In the genomic region with DNA sequence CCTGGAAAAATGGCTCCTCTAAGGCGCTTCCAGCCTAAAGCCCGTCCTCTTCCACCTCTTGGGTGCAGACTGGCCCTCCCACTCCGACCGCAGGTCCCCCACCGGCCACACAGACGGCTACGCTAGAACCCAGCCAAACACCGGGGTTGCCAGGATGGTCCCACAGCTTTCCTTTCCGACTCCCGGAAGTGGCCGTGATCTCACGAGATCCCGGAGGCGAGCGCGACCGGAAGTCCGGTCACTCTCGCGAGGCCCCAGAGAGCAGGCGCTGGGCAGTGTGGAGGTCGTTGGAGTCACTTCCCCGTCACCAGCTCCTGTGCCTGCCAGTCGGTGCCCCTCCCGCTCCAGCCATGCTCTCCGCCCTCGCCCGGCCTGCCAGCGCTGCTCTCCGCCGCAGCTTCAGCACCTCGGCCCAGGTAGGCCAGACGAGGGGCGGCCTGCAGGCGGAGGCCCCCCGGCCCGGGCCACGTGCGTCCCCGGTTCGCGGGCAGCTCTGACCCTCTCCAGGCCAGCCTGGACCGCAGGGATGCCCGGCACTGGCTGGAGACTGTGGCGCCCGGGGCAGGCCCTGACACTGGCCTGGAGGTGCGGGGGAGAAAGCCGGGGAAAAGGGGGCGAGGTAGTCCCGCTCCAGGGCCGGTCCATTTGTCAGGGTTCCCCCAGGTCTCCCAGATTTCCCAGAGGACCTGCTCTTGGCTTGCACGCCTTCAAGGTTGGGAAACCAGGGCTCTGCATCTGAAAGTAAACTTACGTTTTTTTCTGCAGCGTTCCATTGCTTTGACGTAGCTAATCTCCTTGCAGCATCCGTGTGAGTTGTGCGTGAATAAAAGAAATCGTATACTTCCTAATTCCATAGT, we compare ENCODE assay signal across 1 cellular context.
TF ChIP-seq lines count a peak whose summit lies in the region.

A gene with protein sequence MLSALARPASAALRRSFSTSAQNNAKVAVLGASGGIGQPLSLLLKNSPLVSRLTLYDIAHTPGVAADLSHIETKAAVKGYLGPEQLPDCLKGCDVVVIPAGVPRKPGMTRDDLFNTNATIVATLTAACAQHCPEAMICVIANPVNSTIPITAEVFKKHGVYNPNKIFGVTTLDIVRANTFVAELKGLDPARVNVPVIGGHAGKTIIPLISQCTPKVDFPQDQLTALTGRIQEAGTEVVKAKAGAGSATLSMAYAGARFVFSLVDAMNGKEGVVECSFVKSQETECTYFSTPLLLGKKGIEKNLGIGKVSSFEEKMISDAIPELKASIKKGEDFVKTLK (plus strand): TSS at position 296 of the 857 bp plus-strand sequence. CDS start 55 bp downstream, at position 351.
STYXL1 (minus strand) TSS at position 190 of the 857 bp plus-strand sequence. CDS start 17,477 bp downstream, outside the sequence.

TF ChIP-seq in K562, 482 proteins besides CTCF, POLR2A, EP300 and RAD21 (continued from another document and continues in another):
- TF ChIP-seq, protein P1, sequence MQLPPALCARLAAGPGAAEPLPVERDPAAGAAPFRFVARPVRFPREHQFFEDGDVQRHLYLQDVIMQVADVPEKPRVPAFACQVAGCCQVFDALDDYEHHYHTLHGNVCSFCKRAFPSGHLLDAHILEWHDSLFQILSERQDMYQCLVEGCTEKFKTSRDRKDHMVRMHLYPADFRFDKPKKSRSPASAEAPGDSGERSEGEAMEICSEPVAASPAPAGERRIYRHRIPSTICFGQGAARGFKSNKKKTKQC (CRISPR knock-in tag; IDR thresholded peaks at IDR 0.05): peak; percentile 91; the same call in 1 of the 2 replicates
- TF ChIP-seq ETS1 (conservative IDR thresholded peaks at IDR 0.05; ENCODE audit: control insufficient read depth, low read depth, low read length) (peak; percentile 72), TSHZ1 (CRISPR knock-in tag; IDR thresholded peaks at IDR 0.05) (no peak), TCFL5 (CRISPR knock-in tag; conservative IDR thresholded peaks at IDR 0.05) (no peak), ZNF347 (CRISPR knock-in tag; IDR thresholded peaks at IDR 0.05; ENCODE audit: low read depth) (no peak), ZNF79 (CRISPR knock-in tag; IDR thresholded peaks at IDR 0.05; ENCODE audit: low read depth) (no peak), LARP7 (IDR thresholded peaks at IDR 0.05) (no peak), SLC30A9 (CRISPR knock-in tag; IDR thresholded peaks at IDR 0.05) (no peak), OTX1 (CRISPR knock-in tag; IDR thresholded peaks at IDR 0.05) (peak; percentile 20; the same call in 1 of the 2 replicates), BMI1 (IDR thresholded peaks at IDR 0.05; ENCODE audit: low read length) (no peak), ZNF77 (CRISPR knock-in tag; IDR thresholded peaks at IDR 0.05) (no peak), POLR2AphosphoS2 (IDR thresholded peaks at IDR 0.05; ENCODE audit: low read length) (no peak; the same call in 1 of the 2 replicates), ZNF24 (IDR thresholded peaks at IDR 0.05) (peak; percentile 26; the same call in 1 of the 2 replicates), ZNF695 (CRISPR knock-in tag; IDR thresholded peaks at IDR 0.05) (no peak), RFX7 (CRISPR knock-in tag; IDR thresholded peaks at IDR 0.05) (no peak), ZC3H8 (IDR thresholded peaks at IDR 0.05) (no peak), SIN3A (IDR thresholded peaks at IDR 0.05; ENCODE audit: borderline replicate concordance in 2 of 2, control insufficient read depth in 1 of 2, low read depth in 2 of 2, low read length in 2 of 2) (peak; percentile 91 to 92), YY1 (IDR thresholded peaks at IDR 0.05; ENCODE audit: borderline replicate concordance in 1 of 3, control insufficient read depth in 1 of 3, extremely low read depth in 1 of 3, insufficient read depth in 3 of 3, insufficient read length in 1 of 3, insufficient replicate concordance in 2 of 3, low read depth in 1 of 3, low read length in 2 of 3) (peak in 2 of 3 experiments; percentile 80 to 86), NCOA2 (IDR thresholded peaks at IDR 0.05; ENCODE audit: partially characterized antibody in 2 of 2) (no peak), MTA3 (IDR thresholded peaks at IDR 0.05; ENCODE audit: borderline replicate concordance) (peak; percentile 70; the same call in 1 of the 2 replicates), TSC22D4 (tag; IDR thresholded peaks at IDR 0.05) (no peak), SMAD4 (CRISPR knock-in tag; conservative IDR thresholded peaks at IDR 0.05) (peak; percentile 76), BCOR (IDR thresholded peaks at IDR 0.05) (peak; percentile 12; the same call in 1 of the 2 replicates), RNF219 (CRISPR knock-in tag; IDR thresholded peaks at IDR 0.05) (no peak), ZNF232 (CRISPR knock-in tag; IDR thresholded peaks at IDR 0.05) (peak; percentile 85), ARID2 (IDR thresholded peaks at IDR 0.05) (no peak), SMAD1 (IDR thresholded peaks at IDR 0.05; ENCODE audit: low read depth, low read length, partially characterized antibody) (peak; percentile 83), ZNF583 (CRISPR knock-in tag; IDR thresholded peaks at IDR 0.05) (peak; percentile 58; the same call in 1 of the 2 replicates), SIN3B (IDR thresholded peaks at IDR 0.05; ENCODE audit: low read depth) (peak; percentile 90), PHB (CRISPR knock-in tag; IDR thresholded peaks at IDR 0.05) (peak; percentile 77; the same call in 1 of the 2 replicates), ETV6 (IDR thresholded peaks at IDR 0.05; ENCODE audit: borderline replicate concordance in 1 of 2, low read depth in 2 of 2, low read length in 1 of 2) (peak in 1 of 2 experiments; percentile 45; a peak in 1 of 4 replicates), ETV6 (CRISPR knock-in tag; IDR thresholded peaks at IDR 0.05; ENCODE audit: borderline replicate concordance) (0 out of 2 replicates have a peak, but pooled peaks have one; percentile 44), ZNF444 (CRISPR knock-in tag; IDR thresholded peaks at IDR 0.05) (no peak), ETS2 (tag; IDR thresholded peaks at IDR 0.05; ENCODE audit: borderline replicate concordance, poor library complexity, severe bottlenecking) (no peak), MECOM (CRISPR knock-in tag; IDR thresholded peaks at IDR 0.05) (no peak), RBM22 (IDR thresholded peaks at IDR 0.05; ENCODE audit: low read depth, low read length, poor library complexity, severe bottlenecking) (no peak)
- TF ChIP-seq, protein P2, sequence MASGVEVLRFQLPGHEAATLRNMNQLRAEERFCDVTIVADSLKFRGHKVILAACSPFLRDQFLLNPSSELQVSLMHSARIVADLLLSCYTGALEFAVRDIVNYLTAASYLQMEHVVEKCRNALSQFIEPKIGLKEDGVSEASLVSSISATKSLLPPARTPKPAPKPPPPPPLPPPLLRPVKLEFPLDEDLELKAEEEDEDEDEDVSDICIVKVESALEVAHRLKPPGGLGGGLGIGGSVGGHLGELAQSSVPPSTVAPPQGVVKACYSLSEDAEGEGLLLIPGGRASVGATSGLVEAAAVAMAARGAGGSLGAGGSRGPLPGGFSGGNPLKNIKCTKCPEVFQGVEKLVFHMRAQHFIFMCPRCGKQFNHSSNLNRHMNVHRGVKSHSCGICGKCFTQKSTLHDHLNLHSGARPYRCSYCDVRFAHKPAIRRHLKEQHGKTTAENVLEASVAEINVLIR (CRISPR knock-in tag; IDR thresholded peaks at IDR 0.05): no peak
- TF ChIP-seq, protein P3, sequence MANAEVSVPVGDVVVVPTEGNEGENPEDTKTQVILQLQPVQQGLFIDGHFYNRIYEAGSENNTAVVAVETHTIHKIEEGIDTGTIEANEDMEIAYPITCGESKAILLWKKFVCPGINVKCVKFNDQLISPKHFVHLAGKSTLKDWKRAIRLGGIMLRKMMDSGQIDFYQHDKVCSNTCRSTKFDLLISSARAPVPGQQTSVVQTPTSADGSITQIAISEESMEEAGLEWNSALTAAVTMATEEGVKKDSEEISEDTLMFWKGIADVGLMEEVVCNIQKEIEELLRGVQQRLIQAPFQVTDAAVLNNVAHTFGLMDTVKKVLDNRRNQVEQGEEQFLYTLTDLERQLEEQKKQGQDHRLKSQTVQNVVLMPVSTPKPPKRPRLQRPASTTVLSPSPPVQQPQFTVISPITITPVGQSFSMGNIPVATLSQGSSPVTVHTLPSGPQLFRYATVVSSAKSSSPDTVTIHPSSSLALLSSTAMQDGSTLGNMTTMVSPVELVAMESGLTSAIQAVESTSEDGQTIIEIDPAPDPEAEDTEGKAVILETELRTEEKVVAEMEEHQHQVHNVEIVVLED (CRISPR knock-in tag; IDR thresholded peaks at IDR 0.05): no peak
- TF ChIP-seq, protein P4, sequence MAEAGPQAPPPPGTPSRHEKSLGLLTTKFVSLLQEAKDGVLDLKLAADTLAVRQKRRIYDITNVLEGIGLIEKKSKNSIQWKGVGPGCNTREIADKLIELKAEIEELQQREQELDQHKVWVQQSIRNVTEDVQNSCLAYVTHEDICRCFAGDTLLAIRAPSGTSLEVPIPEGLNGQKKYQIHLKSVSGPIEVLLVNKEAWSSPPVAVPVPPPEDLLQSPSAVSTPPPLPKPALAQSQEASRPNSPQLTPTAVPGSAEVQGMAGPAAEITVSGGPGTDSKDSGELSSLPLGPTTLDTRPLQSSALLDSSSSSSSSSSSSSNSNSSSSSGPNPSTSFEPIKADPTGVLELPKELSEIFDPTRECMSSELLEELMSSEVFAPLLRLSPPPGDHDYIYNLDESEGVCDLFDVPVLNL (CRISPR knock-in tag; IDR thresholded peaks at IDR 0.05; ENCODE audit: low read depth): 0 out of 2 replicates have a peak, but pooled peaks have one; percentile 35
- TF ChIP-seq, protein P5, sequence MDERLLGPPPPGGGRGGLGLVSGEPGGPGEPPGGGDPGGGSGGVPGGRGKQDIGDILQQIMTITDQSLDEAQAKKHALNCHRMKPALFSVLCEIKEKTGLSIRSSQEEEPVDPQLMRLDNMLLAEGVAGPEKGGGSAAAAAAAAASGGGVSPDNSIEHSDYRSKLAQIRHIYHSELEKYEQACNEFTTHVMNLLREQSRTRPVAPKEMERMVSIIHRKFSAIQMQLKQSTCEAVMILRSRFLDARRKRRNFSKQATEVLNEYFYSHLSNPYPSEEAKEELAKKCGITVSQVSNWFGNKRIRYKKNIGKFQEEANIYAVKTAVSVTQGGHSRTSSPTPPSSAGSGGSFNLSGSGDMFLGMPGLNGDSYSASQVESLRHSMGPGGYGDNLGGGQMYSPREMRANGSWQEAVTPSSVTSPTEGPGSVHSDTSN (CRISPR knock-in tag; IDR thresholded peaks at IDR 0.05; ENCODE audit: low read depth): no peak
- TF ChIP-seq, protein P5 (tag; conservative IDR thresholded peaks at IDR 0.05; ENCODE audit: low read depth): no peak
- TF ChIP-seq, protein P6, sequence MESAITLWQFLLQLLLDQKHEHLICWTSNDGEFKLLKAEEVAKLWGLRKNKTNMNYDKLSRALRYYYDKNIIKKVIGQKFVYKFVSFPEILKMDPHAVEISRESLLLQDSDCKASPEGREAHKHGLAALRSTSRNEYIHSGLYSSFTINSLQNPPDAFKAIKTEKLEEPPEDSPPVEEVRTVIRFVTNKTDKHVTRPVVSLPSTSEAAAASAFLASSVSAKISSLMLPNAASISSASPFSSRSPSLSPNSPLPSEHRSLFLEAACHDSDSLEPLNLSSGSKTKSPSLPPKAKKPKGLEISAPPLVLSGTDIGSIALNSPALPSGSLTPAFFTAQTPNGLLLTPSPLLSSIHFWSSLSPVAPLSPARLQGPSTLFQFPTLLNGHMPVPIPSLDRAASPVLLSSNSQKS (CRISPR knock-in tag; IDR thresholded peaks at IDR 0.05): no peak
